ENCODE assay signal across 15 cellular contexts in the genomic region with DNA sequence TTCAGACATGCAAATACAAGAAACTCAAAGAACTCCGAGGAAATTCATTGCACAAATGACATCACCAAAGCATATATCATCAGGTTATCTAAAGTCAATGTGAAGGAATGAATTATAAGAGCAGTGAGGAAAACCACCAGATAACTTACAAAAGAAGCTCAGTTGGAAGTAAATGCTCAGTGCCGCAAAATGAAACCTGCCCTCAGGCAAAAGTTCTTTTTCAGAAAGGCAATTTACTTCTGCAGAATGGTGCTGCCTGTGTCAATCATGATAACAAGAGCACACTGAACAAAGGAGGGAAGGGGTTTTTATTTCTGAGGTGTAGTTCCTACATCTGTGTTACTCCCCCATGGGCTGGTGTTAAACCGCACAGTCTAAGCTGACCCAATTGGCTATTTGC.
"Had no signal": no experiment of that assay in that cellular context is flagged by ENCODE, and none has a peak within 500 bp of the region (broad histone marks: within the 10 kb centered on the region; RNA-seq: fewer than 3 reads in every experiment).

No MANE protein-coding gene starts in this region.

- H3K4me3 ChIP-seq: heart left ventricle, mucosa of descending colon had no signal

- H3K9me3 ChIP-seq: mucosa of descending colon had no signal

- H3K27me3 ChIP-seq: heart left ventricle had no signal

- H3K27ac ChIP-seq: heart left ventricle had no signal

- FAIRE-seq: colon, frontal cortex, islet of Langerhans, small intestine had no signal

- H3K4me1 ChIP-seq: heart left ventricle had no signal

- DNase-seq: heart left ventricle; hypothalamus; mammary epithelial cell; mucosa of descending colon; naive thymus-derived CD8-positive, alpha-beta T cell; posterior cingulate gyrus; right cardiac atrium; small intestine; stimulated activated CD4-positive, alpha-beta T cell treated with anti-CD3 and anti-CD28 coated beads, Interleukin-2, amount 100 ng/mL, for 48 hours; stimulated activated naive CD4-positive, alpha-beta T cell treated with Interleukin-2 at 50 U/mL for 16 hours; trophoblast cell had no signal

- ATAC-seq: heart left ventricle; left lobe of liver; mucosa of descending colon; naive thymus-derived CD8-positive, alpha-beta T cell; right cardiac atrium had no signal

- H3K36me3 ChIP-seq: heart left ventricle had no signal
